ENCODE assay signal across 9 cellular contexts in genomic region chr12:123119808-123120207, GRCh38. TPM values are rescaled to one million over a fixed set of nuclear protein-coding genes. Genes with fewer than 3 reads are reported as not detected.
DNase-seq lines count a peak whose midpoint lies in the region; ATAC-seq and TF ChIP-seq lines count a peak whose summit lies in the region.
"Had no signal": no experiment of that assay in that cellular context is flagged by ENCODE, and none has a peak within 500 bp of the region (broad histone marks: within the 10 kb centered on the region; RNA-seq: fewer than 3 reads in every experiment).

No MANE protein-coding gene starts in this region.

- H3K27ac Mint-ChIP-seq in WTC11 (no peak overlapping the region), progenitor cell of endocrine pancreas (no peak overlapping the region), endothelial cell (ENCODE audit: unreplicated experiment) (no peak overlapping the region)
- H3K27ac Mint-ChIP-seq: mesothelial cell of epicardium had no signal

- H3K36me3 Mint-ChIP-seq in WTC11 (no peaks in the 10 kb centered on the region), progenitor cell of endocrine pancreas (ENCODE audit: insufficient read depth) (no peaks in the 10 kb centered on the region), endothelial cell (ENCODE audit: low read depth, unreplicated experiment) (no peaks in the 10 kb centered on the region)
- H3K36me3 Mint-ChIP-seq: mesothelial cell of epicardium had no signal

- H3K9me3 Mint-ChIP-seq in WTC11 = no peaks in the 10 kb centered on the region
- no peaks in the 10 kb centered on the region for H3K9me3 Mint-ChIP-seq in progenitor cell of endocrine pancreas (ENCODE audit: low read depth)
- H3K9me3 Mint-ChIP-seq in endothelial cell (ENCODE audit: unreplicated experiment) = no peaks in the 10 kb centered on the region
- H3K9me3 Mint-ChIP-seq: mesothelial cell of epicardium had no signal

- H3K4me3 Mint-ChIP-seq in WTC11 = no peak overlapping the region
- H3K4me3 Mint-ChIP-seq in progenitor cell of endocrine pancreas (ENCODE audit: low read depth) = no peak overlapping the region
- no peak overlapping the region for H3K4me3 Mint-ChIP-seq in endothelial cell (ENCODE audit: unreplicated experiment)
- H3K4me3 Mint-ChIP-seq: mesothelial cell of epicardium had no signal

- DNase-seq in stimulated activated CD4-positive, alpha-beta T cell treated with anti-CD3 and anti-CD28 coated beads, Interleukin-12 subunit alpha, Interleukin-12 subunit beta, amount 100 ng/mL, for 24 hours (ENCODE audit: low read depth in 2 of 2) = peak; percentile 17 to 33
- DNase-seq in HuH-7.5 (ENCODE audit: low spot score) = no peak
- DNase-seq in WTC11 (ENCODE audit: low spot score) = no peak
- DNase-seq in progenitor cell of endocrine pancreas (ENCODE audit: low spot score, unreplicated experiment) = no peak
- no peak for DNase-seq in endothelial cell (ENCODE audit: low spot score)

- no peaks in the 10 kb centered on the region for H3K27me3 Mint-ChIP-seq in WTC11 (ENCODE audit: low read depth)
- peaks cover 11% of the 10 kb centered on the region for H3K27me3 Mint-ChIP-seq in progenitor cell of endocrine pancreas
- no peaks in the 10 kb centered on the region for H3K27me3 Mint-ChIP-seq in endothelial cell (ENCODE audit: unreplicated experiment)

- ATAC-seq in GM18861 (IDR thresholded peaks at IDR 0.05; ENCODE audit: unreplicated experiment) (peak; percentile 81), HG02885 (IDR thresholded peaks at IDR 0.05; ENCODE audit: poor library complexity, unreplicated experiment) (peak; percentile 89), WTC11 (no peak)
- ATAC-seq in activated CD4-positive, CD25-positive, alpha-beta regulatory T cell treated with anti-CD3 and anti-CD28 coated beads, Interleukin-2, amount 50 U/mL, for 24 hours = peak; percentile 92 to 93

- POLR2A ChIA-PET in WTC11 (lab: Charles Lee) = interaction anchor here (1.0 kb wide), 1 partner anchor 15 kb away, joined by 4 read pairs; no protein-coding TSS in a partner anchor

- no peak for TF ChIP-seq CTCF in WTC11 (IDR thresholded peaks at IDR 0.05)
- TF ChIP-seq CTCF in progenitor cell of endocrine pancreas (IDR thresholded peaks at IDR 0.05; ENCODE audit: unreplicated experiment) = no peak
- no peak for TF ChIP-seq CTCF in endothelial cell (IDR thresholded peaks at IDR 0.05; ENCODE audit: unreplicated experiment)

- CTCF ChIA-PET in WTC11 (lab: Charles Lee) = interaction anchor here (0.6 to 1.7 kb wide), 2 partner anchors 12 to 56 kb away, joined by 4 to 10 read pairs; no protein-coding TSS in a partner anchor

- H3K4me1 Mint-ChIP-seq in WTC11 (0 out of 2 replicates have a peak, but pooled peaks cover 5% of the 10 kb centered on the region), progenitor cell of endocrine pancreas (ENCODE audit: low read depth) (no peaks in the 10 kb centered on the region), endothelial cell (ENCODE audit: unreplicated experiment) (no peaks in the 10 kb centered on the region)

TF ChIP-seq in WTC11, 78 proteins besides CTCF, POLR2A, EP300 and RAD21 (continues in another document):
- TF ChIP-seq MXD4 (CRISPR knock-in tag; IDR thresholded peaks at IDR 0.05; ENCODE audit: borderline replicate concordance) = no peak
- TF ChIP-seq PRRX2 (CRISPR knock-in tag; IDR thresholded peaks at IDR 0.05) = no peak
- no peak for TF ChIP-seq NR2C2 (CRISPR knock-in tag; IDR thresholded peaks at IDR 0.05)
- TF ChIP-seq SMAD4 (CRISPR knock-in tag; IDR thresholded peaks at IDR 0.05) = no peak
- no peak for TF ChIP-seq E2F4 (CRISPR knock-in tag; IDR thresholded peaks at IDR 0.05; ENCODE audit: borderline replicate concordance, low read depth)
- TF ChIP-seq NFYB (CRISPR knock-in tag; conservative IDR thresholded peaks at IDR 0.05; ENCODE audit: low read depth) = no peak
- TF ChIP-seq ZNF219 (CRISPR knock-in tag; IDR thresholded peaks at IDR 0.05; ENCODE audit: borderline replicate concordance) = no peak
- TF ChIP-seq MYBL2 (CRISPR knock-in tag; IDR thresholded peaks at IDR 0.05) = no peak
- TF ChIP-seq AR (CRISPR knock-in tag; IDR thresholded peaks at IDR 0.05) = no peak
- TF ChIP-seq ZNF263 (CRISPR knock-in tag; IDR thresholded peaks at IDR 0.05; ENCODE audit: low read depth) = no peak
- TF ChIP-seq, protein P1, sequence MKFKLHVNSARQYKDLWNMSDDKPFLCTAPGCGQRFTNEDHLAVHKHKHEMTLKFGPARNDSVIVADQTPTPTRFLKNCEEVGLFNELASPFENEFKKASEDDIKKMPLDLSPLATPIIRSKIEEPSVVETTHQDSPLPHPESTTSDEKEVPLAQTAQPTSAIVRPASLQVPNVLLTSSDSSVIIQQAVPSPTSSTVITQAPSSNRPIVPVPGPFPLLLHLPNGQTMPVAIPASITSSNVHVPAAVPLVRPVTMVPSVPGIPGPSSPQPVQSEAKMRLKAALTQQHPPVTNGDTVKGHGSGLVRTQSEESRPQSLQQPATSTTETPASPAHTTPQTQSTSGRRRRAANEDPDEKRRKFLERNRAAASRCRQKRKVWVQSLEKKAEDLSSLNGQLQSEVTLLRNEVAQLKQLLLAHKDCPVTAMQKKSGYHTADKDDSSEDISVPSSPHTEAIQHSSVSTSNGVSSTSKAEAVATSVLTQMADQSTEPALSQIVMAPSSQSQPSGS (CRISPR knock-in tag; IDR thresholded peaks at IDR 0.05; ENCODE audit: borderline replicate concordance, low read depth) = no peak
- TF ChIP-seq, protein P2, sequence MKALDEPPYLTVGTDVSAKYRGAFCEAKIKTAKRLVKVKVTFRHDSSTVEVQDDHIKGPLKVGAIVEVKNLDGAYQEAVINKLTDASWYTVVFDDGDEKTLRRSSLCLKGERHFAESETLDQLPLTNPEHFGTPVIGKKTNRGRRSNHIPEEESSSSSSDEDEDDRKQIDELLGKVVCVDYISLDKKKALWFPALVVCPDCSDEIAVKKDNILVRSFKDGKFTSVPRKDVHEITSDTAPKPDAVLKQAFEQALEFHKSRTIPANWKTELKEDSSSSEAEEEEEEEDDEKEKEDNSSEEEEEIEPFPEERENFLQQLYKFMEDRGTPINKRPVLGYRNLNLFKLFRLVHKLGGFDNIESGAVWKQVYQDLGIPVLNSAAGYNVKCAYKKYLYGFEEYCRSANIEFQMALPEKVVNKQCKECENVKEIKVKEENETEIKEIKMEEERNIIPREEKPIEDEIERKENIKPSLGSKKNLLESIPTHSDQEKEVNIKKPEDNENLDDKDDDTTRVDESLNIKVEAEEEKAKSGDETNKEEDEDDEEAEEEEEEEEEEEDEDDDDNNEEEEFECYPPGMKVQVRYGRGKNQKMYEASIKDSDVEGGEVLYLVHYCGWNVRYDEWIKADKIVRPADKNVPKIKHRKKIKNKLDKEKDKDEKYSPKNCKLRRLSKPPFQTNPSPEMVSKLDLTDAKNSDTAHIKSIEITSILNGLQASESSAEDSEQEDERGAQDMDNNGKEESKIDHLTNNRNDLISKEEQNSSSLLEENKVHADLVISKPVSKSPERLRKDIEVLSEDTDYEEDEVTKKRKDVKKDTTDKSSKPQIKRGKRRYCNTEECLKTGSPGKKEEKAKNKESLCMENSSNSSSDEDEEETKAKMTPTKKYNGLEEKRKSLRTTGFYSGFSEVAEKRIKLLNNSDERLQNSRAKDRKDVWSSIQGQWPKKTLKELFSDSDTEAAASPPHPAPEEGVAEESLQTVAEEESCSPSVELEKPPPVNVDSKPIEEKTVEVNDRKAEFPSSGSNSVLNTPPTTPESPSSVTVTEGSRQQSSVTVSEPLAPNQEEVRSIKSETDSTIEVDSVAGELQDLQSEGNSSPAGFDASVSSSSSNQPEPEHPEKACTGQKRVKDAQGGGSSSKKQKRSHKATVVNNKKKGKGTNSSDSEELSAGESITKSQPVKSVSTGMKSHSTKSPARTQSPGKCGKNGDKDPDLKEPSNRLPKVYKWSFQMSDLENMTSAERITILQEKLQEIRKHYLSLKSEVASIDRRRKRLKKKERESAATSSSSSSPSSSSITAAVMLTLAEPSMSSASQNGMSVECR (CRISPR knock-in tag; IDR thresholded peaks at IDR 0.05; ENCODE audit: borderline replicate concordance) = no peak
- no peak for TF ChIP-seq NFE2L1 (CRISPR knock-in tag; IDR thresholded peaks at IDR 0.05)
- TF ChIP-seq ZNF423 (CRISPR knock-in tag; IDR thresholded peaks at IDR 0.05) = no peak
- TF ChIP-seq GTF2I (CRISPR knock-in tag; conservative IDR thresholded peaks at IDR 0.05) = no peak

RNA-seq across cellular contexts. Expression of gene PITPNM2, which starts 31.1 kb away (rescaled TPM):
- total RNA-seq in WTC11 (2021) = 4.8 to 8.2 TPM (median 7.4 TPM) in 3 replicates
- 2.1 and 2.6 TPM in 2 replicates for total RNA-seq in progenitor cell of endocrine pancreas
- 14.3 TPM for total RNA-seq in endothelial cell (ENCODE audit: unreplicated experiment)

Comparison
In these comparisons a context has a peak if more than half of its experiments do, and no peak if none do; other contexts are left out.
1. DNase-seq: peak in stimulated activated CD4-positive, alpha-beta T cell treated with anti-CD3 and anti-CD28 coated beads, Interleukin-12 subunit alpha, Interleukin-12 subunit beta, amount 100 ng/mL, for 24 hours (2 of 2); none in HuH-7.5 (single experiment), WTC11 (single experiment), progenitor cell of endocrine pancreas (single experiment) and endothelial cell (single experiment).